Comparison of ENCODE assay signal across 13 cellular contexts in genomic region chr5:141783599-141784296, GRCh38.
DNase-seq lines count a peak whose midpoint lies in the region; ATAC-seq, FAIRE-seq and TF ChIP-seq lines count a peak whose summit lies in the region.
"Had no signal": no experiment of that assay in that cellular context is flagged by ENCODE, and none has a peak within 500 bp of the region (broad histone marks: within the 10 kb centered on the region; RNA-seq: fewer than 3 reads in every experiment).

No MANE protein-coding gene starts in this region.

- H3K18ac ChIP-seq in H1 (ENCODE audit: extremely low read depth, low read length), result no peak overlapping the region

- no peaks in the 10 kb centered on the region for H3K9me3 ChIP-seq in H1 (ENCODE audit: insufficient read depth in 2 of 2, low read depth in 1 of 2, low read length in 1 of 2)

- POLR2A ChIA-PET in H1 (lab: Charles Lee; ENCODE audit: partially characterized antibody), result interaction anchor here (0.8 to 1.8 kb wide), 3 partner anchors 9 to 140 kb away, joined by 3 to 4 read pairs (median 3); partner anchors contain the start of gene DELE1

- CTCF ChIA-PET in H1 (lab: Charles Lee; ENCODE audit: partially characterized antibody), result interaction anchor here (0.9 to 16.7 kb wide), 19 partner anchors 9 to 133 kb away, joined by 3 to 210 read pairs (median 4); no protein-coding TSS in a partner anchor

- H3K23me2 ChIP-seq in H1 (ENCODE audit: low read depth, low read length), result no peaks in the 10 kb centered on the region

- TF ChIP-seq EP300 in H1 (IDR thresholded peaks at IDR 0.05; ENCODE audit: borderline replicate concordance in 1 of 2, low read depth in 2 of 2, low read length in 2 of 2), result no peak

- H3K79me2 ChIP-seq in H1 (ENCODE audit: control insufficient read depth in 1 of 2, insufficient read depth in 2 of 2, low read length in 2 of 2), result no peaks in the 10 kb centered on the region

- no peak for TF ChIP-seq RAD21 in H1 (IDR thresholded peaks at IDR 0.05 in 1 of 2, conservative IDR thresholded peaks at IDR 0.05 in 1 of 2; ENCODE audit: low read depth in 2 of 2, low read length in 2 of 2)

- no peak overlapping the region for H3K4me3 ChIP-seq in H1 (ENCODE audit: extremely low read depth in 1 of 4, insufficient read depth in 2 of 4, low read depth in 3 of 4, low read length in 4 of 4)

- no peak overlapping the region for H3K23ac ChIP-seq in H1 (ENCODE audit: insufficient read length)

- no peak overlapping the region for H2BK20ac ChIP-seq in H1 (ENCODE audit: low read length)

- ATAC-seq in HG03196 (IDR thresholded peaks at IDR 0.05; ENCODE audit: unreplicated experiment), result no peak
- ATAC-seq: stimulated activated naive B cell treated with anti-CD40 and anti-IgM and Interleukin-4, amounts not matched to agents 10 μg/mL and 1 μg/mL and 100 μg/mL, for 72 hours had no signal

- TF ChIP-seq CTCF in H1 (IDR thresholded peaks at IDR 0.05; ENCODE audit: control extremely low read depth in 1 of 3, insufficient read depth in 1 of 3, low read depth in 1 of 3, low read length in 3 of 3), result no peak
- TF ChIP-seq CTCF in GM13977 (IDR thresholded peaks at IDR 0.05; ENCODE audit: extremely low read depth, insufficient read depth, missing control alignments), result no peak

- no peak for FAIRE-seq in H1 (lab: Jason Lieb, UNC)
- FAIRE-seq: A204.1 had no signal

- TF ChIP-seq POLR2A in H1 (IDR thresholded peaks at IDR 0.05; ENCODE audit: control extremely low read depth in 1 of 2, low read depth in 2 of 2, low read length in 2 of 2), result no peak

- H4K5ac ChIP-seq in H1 (ENCODE audit: insufficient read length, low read depth, low read length), result no peak overlapping the region

- H3K4me2 ChIP-seq in H1 (ENCODE audit: insufficient read depth in 1 of 2, low read depth in 2 of 2, low read length in 2 of 2), result no peak overlapping the region

- no peak overlapping the region for H3K27ac ChIP-seq in H1 (ENCODE audit: low read depth, low read length)

- H4K20me1 ChIP-seq in H1 (replicated peaks in 1 of 2; ENCODE audit: control insufficient read depth in 1 of 2, insufficient read depth in 2 of 2, low read length in 2 of 2), result no peaks in the 10 kb centered on the region

- H3K4ac ChIP-seq in H1 (replicated peaks; ENCODE audit: insufficient read length, low read depth, low read length), result no peak overlapping the region

- 65% methylated on average over 10 of the region's 10 CpGs; no CpG with 5 or more reads in 1 of the 2 experiments for WGBS in H1 (ENCODE audit: extremely low coverage in 1 of 2, insufficient coverage in 1 of 2, insufficient read length in 1 of 2, insufficient replicate concordance in 2 of 2, low coverage in 1 of 2, low lambda C conversion rate in 2 of 2, missing lambda C conversion rate in 1 of 2), 2 experiments

- H3K56ac ChIP-seq in H1 (replicated peaks; ENCODE audit: insufficient read length, low read depth, low read length), result no peak overlapping the region

- H2BK12ac ChIP-seq in H1 (ENCODE audit: low read depth, low read length), result no peak overlapping the region

- H4K8ac ChIP-seq in H1 (ENCODE audit: extremely low read depth, insufficient read depth, low read length), result no peak overlapping the region

- intact Hi-C loops in posterior cingulate gyrus (cut with DNase I), result no loop called here

- H2AK5ac ChIP-seq in H1 (ENCODE audit: low read depth, low read length), result 0 out of 2 replicates have a peak overlapping the region, but pooled peaks have one; percentile 47

- H3K79me1 ChIP-seq in H1 (ENCODE audit: low read depth, low read length), result no peaks in the 10 kb centered on the region

- H3K36me3 ChIP-seq in H1 (ENCODE audit: control insufficient read depth in 2 of 4, insufficient read depth in 4 of 4, low read length in 3 of 4), result no peaks in the 10 kb centered on the region

- no peak overlapping the region for H2BK15ac ChIP-seq in H1 (ENCODE audit: low read length)

- H3K4me1 ChIP-seq in H1 (replicated peaks in 1 of 4; ENCODE audit: control insufficient read depth in 3 of 4, insufficient read depth in 4 of 4, low read length in 3 of 4), result peaks cover 0 to 19% (median 6%) of the 10 kb centered on the region in 4 experiments; a peak in 6 of 7 replicates

- DNase-seq in NCI-H1417 (lab: John Stamatoyannopoulos, UW), result peak; percentile 66 to 79 (median 74)
- no peak for DNase-seq in NCI-H1417 treated with DMSO at 0.1 percent for 48 hours (lab: John Stamatoyannopoulos, UW)
- peak; percentile 22 for DNase-seq in NCI-H510A treated with DMSO at 0.1 percent for 48 hours (lab: John Stamatoyannopoulos, UW)
- DNase-seq in H1 (ENCODE audit: low read depth in 1 of 2, low spot score in 2 of 2), result no peak
- DNase-seq in posterior cingulate gyrus, result peak in 8 of 10 donors; percentile 28 to 95 (median 72)
- no peak for DNase-seq in GM13977 (ENCODE audit: low spot score)
- no peak for DNase-seq in GF-D8 (lab: John Stamatoyannopoulos, UW)
- DNase-seq: activated CD8-positive, alpha-beta memory T cell treated with anti-CD3 and anti-CD28 coated beads, Interleukin-2, amount 50 U/mL, for 48 hours; Kasumi-1; naive B cell; stimulated activated naive B cell treated with anti-CD40 and anti-IgM and Interleukin-4, amounts not matched to agents 10 μg/mL and 1 μg/mL and 100 μg/mL, for 72 hours had no signal

- H2BK5ac ChIP-seq in H1 (ENCODE audit: low read depth, low read length), result no peak overlapping the region

- in situ Hi-C loops in GM13977 (cut with MboI; ENCODE audit: low pct_unique_long_range_greater_than_20kb, low sequenced_read_pairs, unreplicated experiment), result no loop called here

- no peak overlapping the region for H2BK120ac ChIP-seq in H1 (replicated peaks; ENCODE audit: low read depth, low read length)

- no peak overlapping the region for H2AFZ ChIP-seq in H1 (ENCODE audit: low read length)

- H3K27me3 ChIP-seq in H1 (replicated peaks in 1 of 4; ENCODE audit: control insufficient read depth in 3 of 4, extremely low read depth in 1 of 4, insufficient read depth in 3 of 4, low read length in 3 of 4), result no peaks in the 10 kb centered on the region

- no peak overlapping the region for H4K91ac ChIP-seq in H1 (replicated peaks; ENCODE audit: insufficient read length, low read length)

- no peak overlapping the region for H3K9ac ChIP-seq in H1 (replicated peaks in 1 of 4; ENCODE audit: extremely low read depth in 1 of 4, low read depth in 3 of 4, low read length in 3 of 4)

- H3K14ac ChIP-seq in H1 (ENCODE audit: insufficient read length), result no peak overlapping the region

TF ChIP-seq in H1, 55 proteins besides CTCF, POLR2A, EP300 and RAD21:
- no peak for TF ChIP-seq SAP30 (IDR thresholded peaks at IDR 0.05; ENCODE audit: insufficient read depth, insufficient replicate concordance, low read length)
- TF ChIP-seq SIN3A (conservative IDR thresholded peaks at IDR 0.05 in 1 of 2, IDR thresholded peaks at IDR 0.05 in 1 of 2; ENCODE audit: low read depth in 1 of 2, low read length in 2 of 2), result 0 out of 4 replicates have a peak, but pooled peaks of 1 of the 2 experiments have one; percentile 34
- TF ChIP-seq GTF2F1 (IDR thresholded peaks at IDR 0.05; ENCODE audit: borderline replicate concordance, low read depth, low read length), result no peak

Comparison
In these comparisons a context has a peak if more than half of its experiments do, and no peak if none do; other contexts are left out.
1. DNase-seq: peak in NCI-H1417 (3 of 3), NCI-H510A treated with DMSO at 0.1 percent for 48 hours (single experiment) and posterior cingulate gyrus (8 of 10); none in NCI-H1417 treated with DMSO at 0.1 percent for 48 hours (single experiment), H1 (0 of 2), GM13977 (single experiment) and GF-D8 (single experiment).